In genomic region chr13:95834134-95834765, GRCh38 we compare ENCODE assay signal across 8 cellular contexts.
DNase-seq lines count a peak whose midpoint lies in the region; ATAC-seq, FAIRE-seq and TF ChIP-seq lines count a peak whose summit lies in the region.

No MANE protein-coding gene starts in this region.

- CTCF ChIA-PET in PC-9 (lab: Charles Lee), result interaction anchor here (0.5 to 1.7 kb wide), 5 partner anchors 172 to 645 kb away, joined by 3 to 10 read pairs (median 4); no protein-coding TSS in a partner anchor

- H3F3A ChIP-seq in PC-9 (ENCODE audit: insufficient read depth, low read depth), result peaks cover 13% of the 10 kb centered on the region

- no peak overlapping the region for H2BK5ac ChIP-seq in neuronal stem cell (ENCODE audit: low read length)

- no peak overlapping the region for H2BK12ac ChIP-seq in neuronal stem cell (ENCODE audit: low read length)

- H3K27ac ChIP-seq in PC-9 (0 out of 2 replicates have a peak overlapping the region, but pooled peaks have one; percentile 8), neuronal stem cell (replicated peaks; ENCODE audit: low read length) (no peak overlapping the region), substantia nigra (ENCODE audit: low read depth, low read length, poor library complexity, severe bottlenecking) (no peak overlapping the region)

- no peak overlapping the region for H3K14ac ChIP-seq in neuronal stem cell (ENCODE audit: low read length)

- no peak overlapping the region for H2AK5ac ChIP-seq in neuronal stem cell (ENCODE audit: low read depth, low read length)

- intact Hi-C loops in PC-9 (cut with micrococcal nuclease; ENCODE audit: unreplicated experiment), result loop anchor here (1.0 to 5.0 kb wide), 8 partner anchors 210 to 1213 kb away; no protein-coding TSS in a partner anchor

- peak overlapping the region; percentile 43 for H3K4me2 ChIP-seq in PC-9
- H3K4me2 ChIP-seq in neuronal stem cell (ENCODE audit: insufficient read depth, low read length, poor library complexity, severe bottlenecking), result no peak overlapping the region

- peaks cover 7% of the 10 kb centered on the region; the same call in 1 of the 2 replicates for H3K36me3 ChIP-seq in PC-9 (ENCODE audit: low read depth)
- H3K36me3 ChIP-seq in neuronal stem cell (replicated peaks in 1 of 2; ENCODE audit: control insufficient read depth in 2 of 2, insufficient read depth in 2 of 2, low read length in 2 of 2), result peaks cover 0 to 14% of the 10 kb centered on the region in 2 donors

- TF ChIP-seq CTCF in D721Med (IDR thresholded peaks at IDR 0.05; ENCODE audit: insufficient read depth, missing control alignments) (peak; percentile 92), PC-9 (conservative IDR thresholded peaks at IDR 0.05) (peak; percentile 97), fibroblast of pulmonary artery (IDR thresholded peaks at IDR 0.05; ENCODE audit: low read length, missing control alignments) (peak; percentile 87)

- H4K20me1 ChIP-seq in PC-9 (ENCODE audit: insufficient read depth), result no peaks in the 10 kb centered on the region

- peak; percentile 93 for ATAC-seq in GM21360 (IDR thresholded peaks at IDR 0.05; ENCODE audit: unreplicated experiment)

- H3K79me1 ChIP-seq in neuronal stem cell (ENCODE audit: low read depth, low read length), result no peaks in the 10 kb centered on the region

- H3K27me3 ChIP-seq in PC-9 (ENCODE audit: insufficient read depth, low read depth) (no peaks in the 10 kb centered on the region), neuronal stem cell (ENCODE audit: control insufficient read depth in 3 of 3, insufficient read depth in 3 of 3, low read depth in 1 of 3, low read length in 3 of 3) (no peaks in the 10 kb centered on the region)

- no peak overlapping the region for H2BK15ac ChIP-seq in neuronal stem cell (ENCODE audit: low read length)

- POLR2A ChIA-PET in PC-9 (lab: Charles Lee; ENCODE audit: unreplicated experiment), result no interaction called here

- H3K9me3 ChIP-seq in PC-9 (ENCODE audit: insufficient read depth, low read depth) (peaks cover 12% of the 10 kb centered on the region; the same call in 1 of the 2 replicates), neuronal stem cell (replicated peaks in 1 of 2; ENCODE audit: control insufficient read depth in 2 of 2, insufficient read depth in 1 of 2, low read depth in 1 of 2, low read length in 2 of 2) (peaks cover 0 to 19% of the 10 kb centered on the region in 2 donors)

- no peaks in the 10 kb centered on the region for H3K79me2 ChIP-seq in PC-9 (ENCODE audit: low read depth)

- no peak overlapping the region for H3K23ac ChIP-seq in neuronal stem cell (ENCODE audit: low read depth, low read length, poor library complexity)

- peak; percentile 86 for FAIRE-seq in D721Med (lab: Jason Lieb, UNC)

- H3K18ac ChIP-seq in neuronal stem cell (ENCODE audit: low read length), result no peak overlapping the region

- BruUV-seq in PC-9 (replicated peaks; lab: Mats Ljungman, UMichigan), result no TSS peak

- H2AFZ ChIP-seq in PC-9 (no peak overlapping the region), neuronal stem cell (ENCODE audit: low read length) (no peak overlapping the region)

- no peak overlapping the region for H4K91ac ChIP-seq in neuronal stem cell (ENCODE audit: low read depth, low read length, poor library complexity)

- no peak overlapping the region for H2BK120ac ChIP-seq in neuronal stem cell (ENCODE audit: low read depth, low read length)

- H3K4me3 ChIP-seq in PC-9 (no peak overlapping the region), fibroblast of pulmonary artery (replicated peaks; ENCODE audit: low read depth, low read length) (no peak overlapping the region), neuronal stem cell (ENCODE audit: low read length in 2 of 2) (no peak overlapping the region)

- no peak overlapping the region for H3K9ac ChIP-seq in neuronal stem cell (ENCODE audit: low read depth, low read length, poor library complexity)

- H4K8ac ChIP-seq in neuronal stem cell (ENCODE audit: low read depth, low read length), result no peak overlapping the region

- DNase-seq in D721Med (ENCODE audit: insufficient read length, low spot score) (no peak), HS-27A (ENCODE audit: low read depth) (peak; percentile 9), PC-9 (peak; percentile 51 to 52), fibroblast of pulmonary artery (ENCODE audit: low read depth) (peak; percentile 77), neuronal stem cell (ENCODE audit: low spot score) (peak; percentile 74), substantia nigra (lab: John Stamatoyannopoulos, UW) (peak in 43 of 49 donors; percentile 1 to 65 (median 32))
- DNase-seq in activated T-cell treated with anti-CD3 and anti-CD28 coated beads, Interleukin-2, amount 50 U/mL, for 48 hours, result peak; percentile 75 to 77

- WGBS in neuronal stem cell (ENCODE audit: extremely low coverage in 2 of 2, insufficient read length in 2 of 2, insufficient replicate concordance in 1 of 2), 2 donors, result no CpG with 5 or more reads among the region's 3 CpGs

- H3K4me1 ChIP-seq in PC-9 (replicated peaks; ENCODE audit: insufficient read depth) (peaks cover 16% of the 10 kb centered on the region), neuronal stem cell (ENCODE audit: control insufficient read depth in 2 of 2, insufficient read depth in 1 of 2, low read depth in 1 of 2, low read length in 2 of 2) (no peaks in the 10 kb centered on the region)

- no peak overlapping the region for H3K4ac ChIP-seq in neuronal stem cell (ENCODE audit: low read length)

- no peaks in the 10 kb centered on the region for H3K9me2 ChIP-seq in PC-9 (ENCODE audit: insufficient read depth)
